ENCODE assay signal across 8 cellular contexts in genomic region chr6:31158140-31158862, GRCh38. TPM values are rescaled to one million over a fixed set of nuclear protein-coding genes. Genes with fewer than 3 reads are reported as not detected.
A peak's percentile ranks its signal among the peaks of the same experiment; 100 is the strongest.
DNase-seq lines count a peak whose midpoint lies in the region; ATAC-seq, FAIRE-seq and TF ChIP-seq lines count a peak whose summit lies in the region.

Gene TCF19 (plus strand): TSS chr6:31158589. CDS start chr6:31159470, 881 bp downstream.

- peak within 1 kb of the TSS; percentile 87 for H3K27ac Mint-ChIP-seq in activated naive CD4-positive, alpha-beta T cell treated with anti-CD3 and anti-CD28 coated beads, Interleukin-2, amount 10 ng/mL, durations not matched to agents 7 days and 5 days

- no peak for TF ChIP-seq CTCF in GM10248 (IDR thresholded peaks at IDR 0.05; ENCODE audit: control extremely low read depth, extremely low read depth, low read depth, missing control alignments)
- TF ChIP-seq CTCF in SK-N-SH (IDR thresholded peaks at IDR 0.05): no peak

- peak within 1 kb of the TSS; percentile 90 for H2AFZ ChIP-seq in SK-N-SH (ENCODE audit: low read depth)

- peaks cover 9% of the 10 kb centered on the region for H3K79me2 ChIP-seq in SK-N-SH (ENCODE audit: insufficient read depth)

- peak within 1 kb of the TSS; percentile 95 for H3K4me3 Mint-ChIP-seq in activated naive CD4-positive, alpha-beta T cell treated with anti-CD3 and anti-CD28 coated beads, Interleukin-2, amount 10 ng/mL, durations not matched to agents 7 days and 5 days

- TF ChIP-seq RAD21 in SK-N-SH (IDR thresholded peaks at IDR 0.05; ENCODE audit: low read length): no peak

- H3K36me3 ChIP-seq in SK-N-SH (replicated peaks in 1 of 2; ENCODE audit: control insufficient read depth in 1 of 2, insufficient read depth in 2 of 2, low read length in 1 of 2): peaks cover 0 to 2% of the 10 kb centered on the region in 2 experiments

- no peaks in the 10 kb centered on the region for H3K27me3 ChIP-seq in SK-N-SH (ENCODE audit: insufficient read depth)

- H3K27ac ChIP-seq in SK-N-SH (ENCODE audit: low read depth in 2 of 2, low read length in 1 of 2): peak within 1 kb of the TSS; percentile 28 to 44; a peak in 2 of 4 replicates

- peaks cover 55% of the 10 kb centered on the region for H3K4me1 Mint-ChIP-seq in activated naive CD4-positive, alpha-beta T cell treated with anti-CD3 and anti-CD28 coated beads, Interleukin-2, amount 10 ng/mL, durations not matched to agents 7 days and 5 days

- H3K9me3 ChIP-seq in SK-N-SH: no peaks in the 10 kb centered on the region

- H3K4me2 ChIP-seq in SK-N-SH: peak within 1 kb of the TSS; percentile 91

- POLR2A ChIA-PET in GM10248 (lab: Yijun Ruan, JAX): interaction anchor here (1.0 kb wide), 1 partner anchor 37 kb away, joined by 3 read pairs; no protein-coding TSS in a partner anchor
- POLR2A ChIA-PET in SK-N-SH (lab: Yijun Ruan, JAX): no interaction called here

- ATAC-seq in HG02610 (IDR thresholded peaks at IDR 0.05; ENCODE audit: unreplicated experiment): peak; percentile 82

- TF ChIP-seq EP300 in SK-N-SH (IDR thresholded peaks at IDR 0.05; ENCODE audit: borderline replicate concordance in 1 of 2, low read depth in 1 of 2, low read length in 1 of 2): 0 out of 4 replicates have a peak, but pooled peaks of 1 of the 2 experiments have one; percentile 9

- peaks cover 50% of the 10 kb centered on the region for H3K36me3 Mint-ChIP-seq in activated naive CD4-positive, alpha-beta T cell treated with anti-CD3 and anti-CD28 coated beads, Interleukin-2, amount 10 ng/mL, durations not matched to agents 7 days and 5 days

- no peaks in the 10 kb centered on the region for H3K27me3 Mint-ChIP-seq in activated naive CD4-positive, alpha-beta T cell treated with anti-CD3 and anti-CD28 coated beads, Interleukin-2, amount 10 ng/mL, durations not matched to agents 7 days and 5 days

- CTCF ChIA-PET in GM10248 (lab: Yijun Ruan, JAX) (interaction anchor here (1.3 to 3.9 kb wide), 11 partner anchors 8 to 334 kb away, joined by 3 to 19 read pairs (median 5); no protein-coding TSS in a partner anchor), SK-N-SH (lab: Yijun Ruan, JAX) (interaction anchor here (0.9 to 2.0 kb wide), 4 partner anchors 20 to 71 kb away, joined by 3 to 6 read pairs (median 4); partner anchors contain the start of gene PSORS1C2)
- CTCF ChIA-PET in activated naive CD4-positive, alpha-beta T cell treated with anti-CD3 and anti-CD28 coated beads, Interleukin-2, amount 10 ng/mL, durations not matched to agents 7 days and 5 days (lab: Charles Lee): interaction anchor here (0.7 to 2.1 kb wide), 7 partner anchors 29 to 208 kb away, joined by 3 to 10 read pairs (median 3); no protein-coding TSS in a partner anchor

- FAIRE-seq in frontal cortex (lab: Jason Lieb, UNC): peak; percentile 61

- H3F3A ChIP-seq in SK-N-SH (replicated peaks; ENCODE audit: insufficient read depth): no peaks in the 10 kb centered on the region

- DNase-seq in GM10248 (ENCODE audit: extremely low spot score): peak; percentile 100
- DNase-seq in NCI-H1092 (lab: John Stamatoyannopoulos, UW): peak; percentile 95
- DNase-seq in SK-N-SH: peak; percentile 99
- DNase-seq in activated naive CD4-positive, alpha-beta T cell treated with anti-CD3 and anti-CD28 coated beads, Interleukin-2, amount 10 ng/mL, durations not matched to agents 7 days and 5 days: peak; percentile 100
- DNase-seq in frontal cortex (ENCODE audit: low spot score in 2 of 2): peak; percentile 95 to 99
- DNase-seq in non-pigmented ciliary epithelial cell (ENCODE audit: low read depth): peak; percentile 93
- DNase-seq in superior temporal gyrus (ENCODE audit: extremely low spot score): peak; percentile 97

- H3K4me3 ChIP-seq in SK-N-SH (ENCODE audit: low read depth in 2 of 2, low read length in 1 of 2): peak within 1 kb of the TSS; percentile 83 to 93

- H3K4me1 ChIP-seq in SK-N-SH (ENCODE audit: control insufficient read depth in 1 of 2, insufficient read depth in 2 of 2, low read depth in 1 of 2, low read length in 1 of 2): peaks cover 0 to 18% of the 10 kb centered on the region in 2 experiments; a peak in 1 of 4 replicates

- peak within 1 kb of the TSS; percentile 72 for H3K9ac ChIP-seq in SK-N-SH

- H3K9me3 Mint-ChIP-seq in activated naive CD4-positive, alpha-beta T cell treated with anti-CD3 and anti-CD28 coated beads, Interleukin-2, amount 10 ng/mL, durations not matched to agents 7 days and 5 days: no peaks in the 10 kb centered on the region

- WGBS in SK-N-SH (ENCODE audit: low lambda C conversion rate): 2% methylated on average over 33 of the region's 65 CpGs

- H4K20me1 ChIP-seq in SK-N-SH (ENCODE audit: insufficient read depth): no peaks in the 10 kb centered on the region

- H3K9me2 ChIP-seq in SK-N-SH: no peaks in the 10 kb centered on the region

TF ChIP-seq in SK-N-SH, 30 proteins besides CTCF, POLR2A, EP300 and RAD21 (continues in another document):
- TF ChIP-seq RFX5 (IDR thresholded peaks at IDR 0.05; ENCODE audit: low read length) (peak; percentile 82), SMC3 (IDR thresholded peaks at IDR 0.05; ENCODE audit: low read depth, low read length) (no peak), RCOR1 (IDR thresholded peaks at IDR 0.05; ENCODE audit: low read length) (no peak; the same call in 1 of the 2 replicates), GATA2 (CRISPR knock-in tag; IDR thresholded peaks at IDR 0.05) (no peak), FOXM1 (IDR thresholded peaks at IDR 0.05; ENCODE audit: low read depth) (peak; percentile 57; the same call in 1 of the 2 replicates), PBX3 (IDR thresholded peaks at IDR 0.05) (peak; percentile 9; the same call in 1 of the 2 replicates), CHD2 (IDR thresholded peaks at IDR 0.05; ENCODE audit: low read length, partially characterized antibody) (peak; percentile 95), RXRA (IDR thresholded peaks at IDR 0.05; ENCODE audit: borderline replicate concordance, low read depth) (no peak), ZBTB33 (IDR thresholded peaks at IDR 0.05; ENCODE audit: borderline replicate concordance, low read depth) (no peak), SIN3A (IDR thresholded peaks at IDR 0.05; ENCODE audit: borderline replicate concordance, low read depth, low read length) (peak; percentile 97), FOSL2 (IDR thresholded peaks at IDR 0.05; ENCODE audit: borderline replicate concordance, low read depth) (no peak), MEF2A (IDR thresholded peaks at IDR 0.05; ENCODE audit: borderline replicate concordance, low read depth) (no peak), REST (IDR thresholded peaks at IDR 0.05; ENCODE audit: low read depth, low read length) (no peak), FOXJ3 (CRISPR knock-in tag; IDR thresholded peaks at IDR 0.05) (no peak)

RNA-seq across cellular contexts. Expression of gene TCF19, which starts in this region (rescaled TPM):
- 7.0 and 9.3 TPM in 2 replicates for polyA plus RNA-seq in SK-N-SH (2012; rRNA removed)
- 4.5 and 6.7 TPM in 2 replicates for polyA plus RNA-seq in SK-N-SH (2012; cell fraction: cytosol; rRNA removed)
- polyA plus RNA-seq in SK-N-SH (2012; cell fraction: nucleus; rRNA removed): 14.9 and 15.7 TPM in 2 replicates
- 2.0 TPM for total RNA-seq in frontal cortex

Comparison
In these comparisons a context has a peak if more than half of its experiments do, and no peak if none do; other contexts are left out.
1. Peak in every context shown above with its lines: DNase-seq, ATAC-seq, H3K4me3 ChIP-seq and H3K27ac ChIP-seq.